In genomic region chr3:43291546-43291945, GRCh38 we compare ENCODE assay signal across 12 cellular contexts. TPM values are rescaled to one million over a fixed set of nuclear protein-coding genes. Genes with fewer than 3 reads are reported as not detected.
DNase-seq lines count a peak whose midpoint lies in the region; ATAC-seq and TF ChIP-seq lines count a peak whose summit lies in the region.
"Had no signal": no experiment of that assay in that cellular context is flagged by ENCODE, and none has a peak within 500 bp of the region (broad histone marks: within the 10 kb centered on the region; RNA-seq: fewer than 3 reads in every experiment).

No MANE protein-coding gene starts in this region.

- ATAC-seq in SK-N-SH treated with all-trans-retinoic acid at 6 μM for 48 hours, result peak; percentile 22; the same call in 1 of the 3 replicates
- no peak for ATAC-seq in stimulated activated naive B cell treated with anti-CD40 and anti-IgM and Interleukin-4, amounts not matched to agents 10 μg/mL and 1 μg/mL and 100 μg/mL, for 72 hours (replicated peaks)

- H3K27ac ChIP-seq in epithelial cell of prostate (peak overlapping the region; percentile 73), PC-9 (no peak overlapping the region)
- H3K27ac ChIP-seq: KMS-11 had no signal

- POLR2A ChIA-PET in activated CD4-positive, alpha-beta T cell treated with anti-CD3 and anti-CD28 coated beads, Interleukin-2, amount 10 ng/mL, durations not matched to agents 7 days and 5 days (lab: Charles Lee), result no interaction called here
- POLR2A ChIA-PET in PC-9 (lab: Charles Lee; ENCODE audit: unreplicated experiment), result no interaction called here

- H3K27me3 Mint-ChIP-seq in activated CD4-positive, alpha-beta T cell treated with anti-CD3 and anti-CD28 coated beads, Interleukin-2, amount 10 ng/mL, durations not matched to agents 7 days and 5 days, result no peaks in the 10 kb centered on the region
- H3K27me3 Mint-ChIP-seq in stimulated activated naive B cell treated with anti-CD40 and anti-IgM and Interleukin-4, amounts not matched to agents 10 μg/mL and 1 μg/mL and 100 μg/mL, for 72 hours, result no peaks in the 10 kb centered on the region

- CTCF ChIA-PET in activated CD4-positive, alpha-beta T cell treated with anti-CD3 and anti-CD28 coated beads, Interleukin-2, amount 10 ng/mL, durations not matched to agents 7 days and 5 days (lab: Charles Lee), result interaction anchor here (1.2 kb wide), 1 partner anchor 17 kb away, joined by 4 read pairs; no protein-coding TSS in a partner anchor
- CTCF ChIA-PET in PC-9 (lab: Charles Lee), result interaction anchor here (1.2 kb wide), 1 partner anchor 129 kb away, joined by 3 read pairs; no protein-coding TSS in a partner anchor

- no peaks in the 10 kb centered on the region for H3K9me2 ChIP-seq in PC-9 (ENCODE audit: insufficient read depth)

- H3K79me2 ChIP-seq in PC-9 (ENCODE audit: low read depth), result peaks cover 92% of the 10 kb centered on the region

- no peak overlapping the region for H2AFZ ChIP-seq in PC-9

- H3K4me2 ChIP-seq in PC-9, result no peak overlapping the region
- H3K4me2 ChIP-seq: KMS-11 had no signal

- TF ChIP-seq CTCF in PC-9 (conservative IDR thresholded peaks at IDR 0.05), result no peak

- H3K36me3 ChIP-seq in PC-9 (ENCODE audit: low read depth), result 0 out of 2 replicates have a peak, but pooled peaks cover 6% of the 10 kb centered on the region

- peaks cover 48% of the 10 kb centered on the region for H3K4me1 ChIP-seq in PC-9 (replicated peaks; ENCODE audit: insufficient read depth)

- H3F3A ChIP-seq in PC-9 (ENCODE audit: insufficient read depth, low read depth), result no peaks in the 10 kb centered on the region

- peak overlapping the region; percentile 91 for H3K27ac Mint-ChIP-seq in activated CD4-positive, alpha-beta T cell treated with anti-CD3 and anti-CD28 coated beads, Interleukin-2, amount 10 ng/mL, durations not matched to agents 7 days and 5 days
- peak overlapping the region; percentile 49 for H3K27ac Mint-ChIP-seq in stimulated activated naive B cell treated with anti-CD40 and anti-IgM and Interleukin-4, amounts not matched to agents 10 μg/mL and 1 μg/mL and 100 μg/mL, for 72 hours

- peak overlapping the region; percentile 89 for H3K4me3 Mint-ChIP-seq in activated CD4-positive, alpha-beta T cell treated with anti-CD3 and anti-CD28 coated beads, Interleukin-2, amount 10 ng/mL, durations not matched to agents 7 days and 5 days
- no peak overlapping the region for H3K4me3 Mint-ChIP-seq in stimulated activated naive B cell treated with anti-CD40 and anti-IgM and Interleukin-4, amounts not matched to agents 10 μg/mL and 1 μg/mL and 100 μg/mL, for 72 hours

- intact Hi-C loops in PC-9 (cut with micrococcal nuclease; ENCODE audit: unreplicated experiment), result no loop called here

- H3K9me3 Mint-ChIP-seq in activated CD4-positive, alpha-beta T cell treated with anti-CD3 and anti-CD28 coated beads, Interleukin-2, amount 10 ng/mL, durations not matched to agents 7 days and 5 days, result no peaks in the 10 kb centered on the region
- no peaks in the 10 kb centered on the region for H3K9me3 Mint-ChIP-seq in stimulated activated naive B cell treated with anti-CD40 and anti-IgM and Interleukin-4, amounts not matched to agents 10 μg/mL and 1 μg/mL and 100 μg/mL, for 72 hours

- no peak for DNase-seq in activated CD4-positive, alpha-beta T cell treated with anti-CD3 and anti-CD28 coated beads, Interleukin-2, amount 10 ng/mL, durations not matched to agents 7 days and 5 days
- no peak for DNase-seq in activated CD4-positive, alpha-beta T cell treated with anti-CD3 and anti-CD28 coated beads, Interleukin-2, amount 50 U/mL, for 4 hours
- DNase-seq in epithelial cell of prostate (ENCODE audit: low read depth, low spot score) (no peak), PC-9 (no peak), NCI-H1092 (lab: John Stamatoyannopoulos, UW) (no peak), dermis blood vessel endothelial cell (no peak)
- no peak for DNase-seq in stimulated activated naive B cell treated with anti-CD40 and anti-IgM and Interleukin-4, amounts not matched to agents 10 μg/mL and 1 μg/mL and 100 μg/mL, for 72 hours
- DNase-seq: ACHN, NCI-H2227 treated with DMSO at 0.1 percent for 48 hours, Right ventricle myocardium superior had no signal

- H3K36me3 Mint-ChIP-seq in activated CD4-positive, alpha-beta T cell treated with anti-CD3 and anti-CD28 coated beads, Interleukin-2, amount 10 ng/mL, durations not matched to agents 7 days and 5 days (ENCODE audit: low read depth), result peaks cover 64% of the 10 kb centered on the region
- peaks cover 13 to 20% of the 10 kb centered on the region in 2 donors for H3K36me3 Mint-ChIP-seq in stimulated activated naive B cell treated with anti-CD40 and anti-IgM and Interleukin-4, amounts not matched to agents 10 μg/mL and 1 μg/mL and 100 μg/mL, for 72 hours

- H4K20me1 ChIP-seq in PC-9 (ENCODE audit: insufficient read depth), result peaks cover 17% of the 10 kb centered on the region; the same call in 1 of the 2 replicates

- H3K4me1 Mint-ChIP-seq in activated CD4-positive, alpha-beta T cell treated with anti-CD3 and anti-CD28 coated beads, Interleukin-2, amount 10 ng/mL, durations not matched to agents 7 days and 5 days, result peaks cover 77% of the 10 kb centered on the region
- H3K4me1 Mint-ChIP-seq in stimulated activated naive B cell treated with anti-CD40 and anti-IgM and Interleukin-4, amounts not matched to agents 10 μg/mL and 1 μg/mL and 100 μg/mL, for 72 hours, result peaks cover 39 to 71% of the 10 kb centered on the region in 2 donors

- no peaks in the 10 kb centered on the region for H3K9me3 ChIP-seq in PC-9 (ENCODE audit: insufficient read depth, low read depth)

- no peaks in the 10 kb centered on the region for H3K27me3 ChIP-seq in PC-9 (ENCODE audit: insufficient read depth, low read depth)

- no TSS peak for BruUV-seq in PC-9 (replicated peaks; lab: Mats Ljungman, UMichigan)

- H3K4me3 ChIP-seq in PC-9, result no peak overlapping the region

TF ChIP-seq in SK-N-SH treated with all-trans-retinoic acid at 6 μM for 48 hours, 23 proteins besides CTCF, POLR2A, EP300 and RAD21:
- TF ChIP-seq TSHZ2 (CRISPR knock-in tag; IDR thresholded peaks at IDR 0.05) (no peak), ZNF8 (CRISPR knock-in tag; IDR thresholded peaks at IDR 0.05) (no peak), TOX (CRISPR knock-in tag; IDR thresholded peaks at IDR 0.05; ENCODE audit: borderline replicate concordance) (no peak), OSR1 (CRISPR knock-in tag; IDR thresholded peaks at IDR 0.05) (no peak), ZFP30 (CRISPR knock-in tag; IDR thresholded peaks at IDR 0.05) (no peak), BACH2 (CRISPR knock-in tag; IDR thresholded peaks at IDR 0.05; ENCODE audit: borderline replicate concordance) (no peak), CSDC2 (CRISPR knock-in tag; IDR thresholded peaks at IDR 0.05) (no peak), POU6F1 (CRISPR knock-in tag; IDR thresholded peaks at IDR 0.05; ENCODE audit: borderline replicate concordance, low read depth) (no peak)
- TF ChIP-seq, protein P1, sequence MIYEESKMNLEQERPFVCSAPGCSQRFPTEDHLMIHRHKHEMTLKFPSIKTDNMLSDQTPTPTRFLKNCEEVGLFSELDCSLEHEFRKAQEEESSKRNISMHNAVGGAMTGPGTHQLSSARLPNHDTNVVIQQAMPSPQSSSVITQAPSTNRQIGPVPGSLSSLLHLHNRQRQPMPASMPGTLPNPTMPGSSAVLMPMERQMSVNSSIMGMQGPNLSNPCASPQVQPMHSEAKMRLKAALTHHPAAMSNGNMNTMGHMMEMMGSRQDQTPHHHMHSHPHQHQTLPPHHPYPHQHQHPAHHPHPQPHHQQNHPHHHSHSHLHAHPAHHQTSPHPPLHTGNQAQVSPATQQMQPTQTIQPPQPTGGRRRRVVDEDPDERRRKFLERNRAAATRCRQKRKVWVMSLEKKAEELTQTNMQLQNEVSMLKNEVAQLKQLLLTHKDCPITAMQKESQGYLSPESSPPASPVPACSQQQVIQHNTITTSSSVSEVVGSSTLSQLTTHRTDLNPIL (CRISPR knock-in tag; IDR thresholded peaks at IDR 0.05; ENCODE audit: low read depth), result no peak

RNA-seq across cellular contexts. Expression of gene SNRK, which starts 5.2 kb away (rescaled TPM):
- 10 to 100 TPM; 62.9 to 65.6 TPM for total RNA-seq in activated CD4-positive, alpha-beta T cell treated with anti-CD3 and anti-CD28 coated beads, Interleukin-2, amount 10 ng/mL, durations not matched to agents 7 days and 5 days
- 14.3 and 14.4 TPM in 2 replicates for total RNA-seq in PC-9 (2021)
- 185 and 192 TPM in 2 replicates for total RNA-seq in dermis blood vessel endothelial cell
